1 cellular context compared by ENCODE assay signal in genomic region chr19:1205114-1206062, GRCh38.
TF ChIP-seq lines count a peak whose summit lies in the region.

STK11 (plus strand) TSS chr19:1205778; CDS start chr19:1206914, 1,136 bp downstream.

TF ChIP-seq in GM12878, 131 proteins besides CTCF, POLR2A, EP300 and RAD21 (continued from another document and continues in another):
- TF ChIP-seq CEBPZ (IDR thresholded peaks at IDR 0.05; ENCODE audit: low read depth, low read length): peak; percentile 79
- TF ChIP-seq ELK1 (IDR thresholded peaks at IDR 0.05; ENCODE audit: low read depth, low read length): no peak
- TF ChIP-seq EGR1 (IDR thresholded peaks at IDR 0.05; ENCODE audit: borderline replicate concordance in 1 of 2, low read depth in 2 of 2, low read length in 2 of 2): peak; percentile 73 to 80
- no peak for TF ChIP-seq CBX5 (IDR thresholded peaks at IDR 0.05; ENCODE audit: low read depth)
- peak; percentile 51 for TF ChIP-seq FOS (IDR thresholded peaks at IDR 0.05; ENCODE audit: borderline replicate concordance, extremely low read depth, insufficient read length)
- no peak for TF ChIP-seq NFYA (IDR thresholded peaks at IDR 0.05; ENCODE audit: borderline replicate concordance, low read depth, low read length)
- TF ChIP-seq RELB (IDR thresholded peaks at IDR 0.05; ENCODE audit: low read depth): no peak
- no peak; the same call in 1 of the 2 replicates for TF ChIP-seq NRF1 (conservative IDR thresholded peaks at IDR 0.05; ENCODE audit: low read depth, low read length)
- TF ChIP-seq IKZF2 (IDR thresholded peaks at IDR 0.05): no peak
- TF ChIP-seq KAT2A (conservative IDR thresholded peaks at IDR 0.05; ENCODE audit: control insufficient read depth, low read depth, low read length): no peak
- TF ChIP-seq MYC (IDR thresholded peaks at IDR 0.05; ENCODE audit: insufficient read depth, insufficient read length, insufficient replicate concordance, low read length, severe bottlenecking): no peak
- no peak for TF ChIP-seq ATF7 (IDR thresholded peaks at IDR 0.05; ENCODE audit: low read depth)
- TF ChIP-seq TAF1 (IDR thresholded peaks at IDR 0.05; ENCODE audit: borderline replicate concordance, low read depth, low read length): peak; percentile 92
- TF ChIP-seq ZNF274 (IDR thresholded peaks at IDR 0.05; ENCODE audit: insufficient read depth, insufficient read length): no peak
- TF ChIP-seq RUNX3 (IDR thresholded peaks at IDR 0.05; ENCODE audit: low read length): peak; percentile 65
- peak; percentile 76 for TF ChIP-seq SMARCA5 (IDR thresholded peaks at IDR 0.05)
- TF ChIP-seq MTA3 (IDR thresholded peaks at IDR 0.05; ENCODE audit: borderline replicate concordance, low read length): no peak
- no peak; the same call in 1 of the 2 replicates for TF ChIP-seq POLR2AphosphoS5 (IDR thresholded peaks at IDR 0.05; ENCODE audit: low read length)
- no peak for TF ChIP-seq PAX8 (IDR thresholded peaks at IDR 0.05)
- peak; percentile 88 for TF ChIP-seq IRF3 (IDR thresholded peaks at IDR 0.05)
- TF ChIP-seq MTA2 (IDR thresholded peaks at IDR 0.05; ENCODE audit: low read depth): peak; percentile 74; the same call in 1 of the 2 replicates
- TF ChIP-seq SKIL (IDR thresholded peaks at IDR 0.05; ENCODE audit: low read depth, poor library complexity, severe bottlenecking): no peak
- no peak for TF ChIP-seq TARDBP (IDR thresholded peaks at IDR 0.05; ENCODE audit: borderline replicate concordance)
- TF ChIP-seq RELA (IDR thresholded peaks at IDR 0.05; ENCODE audit: borderline replicate concordance, partially characterized antibody): no peak
- TF ChIP-seq SPI1 (IDR thresholded peaks at IDR 0.05; ENCODE audit: borderline replicate concordance, insufficient read depth, low read depth, low read length): no peak
- no peak for TF ChIP-seq ZBTB4 (CRISPR knock-in tag; IDR thresholded peaks at IDR 0.05)
- no peak for TF ChIP-seq CEBPB (IDR thresholded peaks at IDR 0.05; ENCODE audit: borderline replicate concordance in 1 of 2, low read depth in 2 of 2, low read length in 2 of 2)
- no peak for TF ChIP-seq KDM1A (IDR thresholded peaks at IDR 0.05; ENCODE audit: borderline replicate concordance)
- no peak for TF ChIP-seq JUNB (IDR thresholded peaks at IDR 0.05)
- TF ChIP-seq BMI1 (IDR thresholded peaks at IDR 0.05; ENCODE audit: borderline replicate concordance): no peak
- no peak for TF ChIP-seq WRNIP1 (IDR thresholded peaks at IDR 0.05; ENCODE audit: borderline replicate concordance, low read depth, low read length)
- TF ChIP-seq NR2F1 (conservative IDR thresholded peaks at IDR 0.05): peak; percentile 100
- no peak for TF ChIP-seq SIX5 (IDR thresholded peaks at IDR 0.05; ENCODE audit: low read depth, low read length, severe bottlenecking)
- TF ChIP-seq MYB (IDR thresholded peaks at IDR 0.05; ENCODE audit: borderline replicate concordance, low read depth, low read length): no peak
- TF ChIP-seq CREM (IDR thresholded peaks at IDR 0.05; ENCODE audit: low read depth): 0 out of 2 replicates have a peak, but pooled peaks have one; percentile 35
- no peak for TF ChIP-seq ZNF622 (IDR thresholded peaks at IDR 0.05)
- TF ChIP-seq DPF2 (IDR thresholded peaks at IDR 0.05): peak; percentile 93
- peak; percentile 16 to 87; a peak in 2 of 4 replicates for TF ChIP-seq BHLHE40 (IDR thresholded peaks at IDR 0.05; ENCODE audit: borderline replicate concordance in 1 of 2, low read depth in 2 of 2, low read length in 1 of 2)
- no peak for TF ChIP-seq BCLAF1 (IDR thresholded peaks at IDR 0.05)
- no peak; the same call in 2 of the 3 replicates for TF ChIP-seq POU2F2 (IDR thresholded peaks at IDR 0.05; ENCODE audit: borderline replicate concordance, low read depth, low read length)
- no peak for TF ChIP-seq ATF3 (IDR thresholded peaks at IDR 0.05; ENCODE audit: borderline replicate concordance, extremely low read depth, low read depth, low read length)
- peak; percentile 67 for TF ChIP-seq MAX (IDR thresholded peaks at IDR 0.05; ENCODE audit: low read depth, low read length)
